17 cellular contexts compared by ENCODE assay signal in genomic region chr14:97137705-97138104, GRCh38.
A peak's percentile ranks its signal among the peaks of the same experiment; 100 is the strongest.
DNase-seq lines count a peak whose midpoint lies in the region; ATAC-seq and TF ChIP-seq lines count a peak whose summit lies in the region.
"Had no signal": no experiment of that assay in that cellular context is flagged by ENCODE, and none has a peak within 500 bp of the region (broad histone marks: within the 10 kb centered on the region; RNA-seq: fewer than 3 reads in every experiment).

No MANE protein-coding gene starts in this region.

- no peak overlapping the region for H3K4ac ChIP-seq in mesenchymal stem cell (ENCODE audit: low read depth in 1 of 2, low read length in 2 of 2)

- no peaks in the 10 kb centered on the region for H3K27me3 ChIP-seq in CD4-positive, alpha-beta T cell (ENCODE audit: control insufficient read depth, insufficient read depth, low read length)
- H3K27me3 ChIP-seq in mesenchymal stem cell (ENCODE audit: control insufficient read depth in 1 of 2, insufficient read depth in 1 of 2, low read length in 2 of 2), result no peaks in the 10 kb centered on the region

- H2AK5ac ChIP-seq in mesenchymal stem cell (ENCODE audit: low read length, severe bottlenecking), result no peak overlapping the region

- no peak overlapping the region for H3K14ac ChIP-seq in mesenchymal stem cell (ENCODE audit: low read length in 2 of 2)

- H3K4me1 Mint-ChIP-seq in activated CD8-positive, alpha-beta T cell treated with anti-CD3 and anti-CD28 coated beads for 36 hours (ENCODE audit: low read depth), result peaks cover 3% of the 10 kb centered on the region
- peaks cover 5% of the 10 kb centered on the region for H3K4me1 Mint-ChIP-seq in activated CD8-positive, alpha-beta T cell treated with anti-CD3 and anti-CD28 coated beads, Interleukin-2, amount 10 ng/mL, durations not matched to agents 7 days and 5 days (ENCODE audit: low read depth)
- H3K4me1 Mint-ChIP-seq in CD4-positive, alpha-beta T cell (ENCODE audit: low read depth), result peaks cover 4% of the 10 kb centered on the region
- no peaks in the 10 kb centered on the region; the same call in 1 of the 2 replicates for H3K4me1 Mint-ChIP-seq in HFFc6 (ENCODE audit: low read depth)
- H3K4me1 Mint-ChIP-seq in activated T-helper 17 cell treated with anti-CD3 and anti-CD28 coated beads, Interleukin-2, amount 50 U/mL, for 72 hours, result peaks cover 16% of the 10 kb centered on the region

- no peak overlapping the region for H3K27ac ChIP-seq in CD4-positive, alpha-beta T cell (ENCODE audit: low read depth, low read length)
- H3K27ac ChIP-seq in mesenchymal stem cell (ENCODE audit: low read length, poor library complexity, severe bottlenecking), result no peak overlapping the region

- TF ChIP-seq CTCF in activated CD8-positive, alpha-beta T cell treated with anti-CD3 and anti-CD28 coated beads for 36 hours (IDR thresholded peaks at IDR 0.05), result no peak
- TF ChIP-seq CTCF in CD4-positive, alpha-beta T cell (IDR thresholded peaks at IDR 0.05), result no peak
- no peak for TF ChIP-seq CTCF in HFFc6 (IDR thresholded peaks at IDR 0.05)

- peaks cover 14% of the 10 kb centered on the region for H3K9me3 Mint-ChIP-seq in activated CD8-positive, alpha-beta T cell treated with anti-CD3 and anti-CD28 coated beads for 36 hours
- no peaks in the 10 kb centered on the region for H3K9me3 Mint-ChIP-seq in activated CD8-positive, alpha-beta T cell treated with anti-CD3 and anti-CD28 coated beads, Interleukin-2, amount 10 ng/mL, durations not matched to agents 7 days and 5 days (ENCODE audit: insufficient read depth)
- H3K9me3 Mint-ChIP-seq in CD4-positive, alpha-beta T cell, result peaks cover 4% of the 10 kb centered on the region
- peaks cover 51% of the 10 kb centered on the region for H3K9me3 Mint-ChIP-seq in HFFc6
- H3K9me3 Mint-ChIP-seq in activated T-helper 17 cell treated with anti-CD3 and anti-CD28 coated beads, Interleukin-2, amount 50 U/mL, for 72 hours, result peaks cover 16% of the 10 kb centered on the region

- H3K4me3 ChIP-seq in mesenchymal stem cell (ENCODE audit: insufficient read depth in 1 of 2, low read depth in 1 of 2, low read length in 2 of 2), result no peak overlapping the region

- 72% methylated on average over 5 of the region's 7 CpGs for WGBS in mesenchymal stem cell

- H3K79me1 ChIP-seq in mesenchymal stem cell (replicated peaks; ENCODE audit: low read length, poor library complexity, severe bottlenecking), result no peaks in the 10 kb centered on the region

- no peak overlapping the region for H2BK5ac ChIP-seq in mesenchymal stem cell (ENCODE audit: low read depth, low read length, poor library complexity, severe bottlenecking)

- ATAC-seq in activated CD8-positive, alpha-beta T cell treated with anti-CD3 and anti-CD28 coated beads for 36 hours, result peak; percentile 42
- ATAC-seq in activated CD8-positive, alpha-beta T cell treated with anti-CD3 and anti-CD28 coated beads, Interleukin-2, amount 10 ng/mL, durations not matched to agents 7 days and 5 days, result no peak
- ATAC-seq in CD4-positive, alpha-beta T cell (ENCODE audit: poor library complexity), result no peak
- peak; percentile 85 for ATAC-seq in activated T-helper 17 cell treated with anti-CD3 and anti-CD28 coated beads, Interleukin-2, amount 50 U/mL, for 72 hours (replicated peaks)
- ATAC-seq: CD8-positive, alpha-beta T cell had no signal

- no peak overlapping the region for H4K8ac ChIP-seq in mesenchymal stem cell (ENCODE audit: low read length)

- no peaks in the 10 kb centered on the region for H3K27me3 Mint-ChIP-seq in activated CD8-positive, alpha-beta T cell treated with anti-CD3 and anti-CD28 coated beads for 36 hours
- peaks cover 7% of the 10 kb centered on the region for H3K27me3 Mint-ChIP-seq in activated CD8-positive, alpha-beta T cell treated with anti-CD3 and anti-CD28 coated beads, Interleukin-2, amount 10 ng/mL, durations not matched to agents 7 days and 5 days (ENCODE audit: low read depth)
- no peaks in the 10 kb centered on the region for H3K27me3 Mint-ChIP-seq in CD4-positive, alpha-beta T cell
- peaks cover 1% of the 10 kb centered on the region for H3K27me3 Mint-ChIP-seq in HFFc6 (ENCODE audit: insufficient read depth)
- peaks cover 4% of the 10 kb centered on the region for H3K27me3 Mint-ChIP-seq in activated T-helper 17 cell treated with anti-CD3 and anti-CD28 coated beads, Interleukin-2, amount 50 U/mL, for 72 hours

- no peak overlapping the region for H2BK12ac ChIP-seq in mesenchymal stem cell (ENCODE audit: low read length in 2 of 2)

- POLR2A ChIA-PET in activated CD8-positive, alpha-beta T cell treated with anti-CD3 and anti-CD28 coated beads for 36 hours (lab: Charles Lee), result no interaction called here
- POLR2A ChIA-PET in activated CD8-positive, alpha-beta T cell treated with anti-CD3 and anti-CD28 coated beads, Interleukin-2, amount 10 ng/mL, durations not matched to agents 7 days and 5 days (lab: Charles Lee), result no interaction called here
- POLR2A ChIA-PET in CD4-positive, alpha-beta T cell (lab: Charles Lee), result no interaction called here

- H3K4me3 Mint-ChIP-seq in activated CD8-positive, alpha-beta T cell treated with anti-CD3 and anti-CD28 coated beads for 36 hours, result no peak overlapping the region
- no peak overlapping the region for H3K4me3 Mint-ChIP-seq in activated CD8-positive, alpha-beta T cell treated with anti-CD3 and anti-CD28 coated beads, Interleukin-2, amount 10 ng/mL, durations not matched to agents 7 days and 5 days
- H3K4me3 Mint-ChIP-seq in CD4-positive, alpha-beta T cell, result peak overlapping the region; percentile 40
- H3K4me3 Mint-ChIP-seq in HFFc6, result peak overlapping the region; percentile 68; the same call in 1 of the 2 replicates
- H3K4me3 Mint-ChIP-seq in activated T-helper 17 cell treated with anti-CD3 and anti-CD28 coated beads, Interleukin-2, amount 50 U/mL, for 72 hours, result peak overlapping the region; percentile 69
- H3K4me3 Mint-ChIP-seq: CD8-positive, alpha-beta T cell had no signal

- no peaks in the 10 kb centered on the region for H3K36me3 Mint-ChIP-seq in activated CD8-positive, alpha-beta T cell treated with anti-CD3 and anti-CD28 coated beads for 36 hours (ENCODE audit: low read depth)
- H3K36me3 Mint-ChIP-seq in activated CD8-positive, alpha-beta T cell treated with anti-CD3 and anti-CD28 coated beads, Interleukin-2, amount 10 ng/mL, durations not matched to agents 7 days and 5 days (ENCODE audit: low read depth), result peaks cover 2% of the 10 kb centered on the region
- no peaks in the 10 kb centered on the region for H3K36me3 Mint-ChIP-seq in CD4-positive, alpha-beta T cell (ENCODE audit: low read depth)
- H3K36me3 Mint-ChIP-seq in HFFc6 (ENCODE audit: low read depth), result no peaks in the 10 kb centered on the region
- H3K36me3 Mint-ChIP-seq in activated T-helper 17 cell treated with anti-CD3 and anti-CD28 coated beads, Interleukin-2, amount 50 U/mL, for 72 hours (ENCODE audit: low read depth), result no peaks in the 10 kb centered on the region
- H3K36me3 Mint-ChIP-seq: CD8-positive, alpha-beta T cell had no signal

- no peak overlapping the region for H4K91ac ChIP-seq in mesenchymal stem cell (ENCODE audit: low read length)

- H2AFZ ChIP-seq in mesenchymal stem cell (ENCODE audit: low read depth, low read length), result no peak overlapping the region

- H3K36me3 ChIP-seq in mesenchymal stem cell (ENCODE audit: control insufficient read depth in 1 of 2, insufficient read depth in 2 of 2, low read depth in 1 of 2, low read length in 2 of 2), result no peaks in the 10 kb centered on the region

- no peak overlapping the region for H3K18ac ChIP-seq in mesenchymal stem cell (ENCODE audit: low read depth in 1 of 2, low read length in 2 of 2)

- H3K9me3 ChIP-seq in CD4-positive, alpha-beta T cell (ENCODE audit: control insufficient read depth, low read length), result no peaks in the 10 kb centered on the region
- H3K9me3 ChIP-seq in mesenchymal stem cell (ENCODE audit: control insufficient read depth, low read length), result peaks cover 4% of the 10 kb centered on the region

- H2BK120ac ChIP-seq in mesenchymal stem cell (ENCODE audit: low read depth, low read length), result no peak overlapping the region

- H3K23ac ChIP-seq in mesenchymal stem cell (ENCODE audit: low read length in 2 of 2), result no peak overlapping the region

- H3K4me1 ChIP-seq in mesenchymal stem cell (ENCODE audit: control insufficient read depth, insufficient read depth, low read depth, low read length), result no peaks in the 10 kb centered on the region

- intact Hi-C loops in activated CD8-positive, alpha-beta T cell treated with anti-CD3 and anti-CD28 coated beads for 36 hours (cut with micrococcal nuclease), result no loop called here
- intact Hi-C loops in CD4-positive, alpha-beta T cell (cut with DNase I, micrococcal nuclease), result no loop called here

- DNase-seq in activated CD8-positive, alpha-beta T cell treated with anti-CD3 and anti-CD28 coated beads for 36 hours, result peak; percentile 3
- DNase-seq in activated CD8-positive, alpha-beta T cell treated with anti-CD3 and anti-CD28 coated beads, Interleukin-2, amount 10 ng/mL, durations not matched to agents 7 days and 5 days, result no peak
- DNase-seq in CD4-positive, alpha-beta T cell, result no peak
- no peak for DNase-seq in HFFc6
- DNase-seq in T1000 (lab: John Stamatoyannopoulos, UW), result no peak
- no peak for DNase-seq in mesenchymal stem cell
- no peak for DNase-seq in GOT3 (lab: John Stamatoyannopoulos, UW)
- DNase-seq: CD8-positive, alpha-beta T cell; DND-41; GDM1; KG1; NCI-H1048; NCI-H1694; NCI-H446; NCI-H774; SHP77 treated with DMSO at 0.1 percent for 48 hours had no signal

- H3K27ac Mint-ChIP-seq in activated CD8-positive, alpha-beta T cell treated with anti-CD3 and anti-CD28 coated beads for 36 hours, result no peak overlapping the region
- no peak overlapping the region for H3K27ac Mint-ChIP-seq in activated CD8-positive, alpha-beta T cell treated with anti-CD3 and anti-CD28 coated beads, Interleukin-2, amount 10 ng/mL, durations not matched to agents 7 days and 5 days
- no peak overlapping the region for H3K27ac Mint-ChIP-seq in CD4-positive, alpha-beta T cell
- H3K27ac Mint-ChIP-seq in HFFc6, result no peak overlapping the region
- peak overlapping the region; percentile 27 for H3K27ac Mint-ChIP-seq in activated T-helper 17 cell treated with anti-CD3 and anti-CD28 coated beads, Interleukin-2, amount 50 U/mL, for 72 hours
- H3K27ac Mint-ChIP-seq: CD8-positive, alpha-beta T cell had no signal

- H3K4me2 ChIP-seq in mesenchymal stem cell (ENCODE audit: low read length, poor library complexity, severe bottlenecking), result no peak overlapping the region

- CTCF ChIA-PET in activated CD8-positive, alpha-beta T cell treated with anti-CD3 and anti-CD28 coated beads for 36 hours (lab: Charles Lee), result no interaction called here
- CTCF ChIA-PET in activated CD8-positive, alpha-beta T cell treated with anti-CD3 and anti-CD28 coated beads, Interleukin-2, amount 10 ng/mL, durations not matched to agents 7 days and 5 days (lab: Charles Lee), result no interaction called here
- CTCF ChIA-PET in CD4-positive, alpha-beta T cell (lab: Charles Lee), result no interaction called here

- no peak overlapping the region for H2BK15ac ChIP-seq in mesenchymal stem cell (ENCODE audit: low read depth, poor library complexity, severe bottlenecking)

- no peak overlapping the region for H3K9ac ChIP-seq in mesenchymal stem cell (ENCODE audit: low read length)

Comparison
In these comparisons a context has a peak if more than half of its experiments do, and no peak if none do; other contexts are left out.
1. ATAC-seq: peak in activated CD8-positive, alpha-beta T cell treated with anti-CD3 and anti-CD28 coated beads for 36 hours (single experiment) and activated T-helper 17 cell treated with anti-CD3 and anti-CD28 coated beads, Interleukin-2, amount 50 U/mL, for 72 hours (single experiment); none in activated CD8-positive, alpha-beta T cell treated with anti-CD3 and anti-CD28 coated beads, Interleukin-2, amount 10 ng/mL, durations not matched to agents 7 days and 5 days (single experiment) and CD4-positive, alpha-beta T cell (single experiment).
2. H3K4me3 Mint-ChIP-seq: peak in CD4-positive, alpha-beta T cell (single experiment), HFFc6 (single experiment) and activated T-helper 17 cell treated with anti-CD3 and anti-CD28 coated beads, Interleukin-2, amount 50 U/mL, for 72 hours (single experiment); none in activated CD8-positive, alpha-beta T cell treated with anti-CD3 and anti-CD28 coated beads for 36 hours (single experiment) and activated CD8-positive, alpha-beta T cell treated with anti-CD3 and anti-CD28 coated beads, Interleukin-2, amount 10 ng/mL, durations not matched to agents 7 days and 5 days (single experiment).